In the genomic region with DNA sequence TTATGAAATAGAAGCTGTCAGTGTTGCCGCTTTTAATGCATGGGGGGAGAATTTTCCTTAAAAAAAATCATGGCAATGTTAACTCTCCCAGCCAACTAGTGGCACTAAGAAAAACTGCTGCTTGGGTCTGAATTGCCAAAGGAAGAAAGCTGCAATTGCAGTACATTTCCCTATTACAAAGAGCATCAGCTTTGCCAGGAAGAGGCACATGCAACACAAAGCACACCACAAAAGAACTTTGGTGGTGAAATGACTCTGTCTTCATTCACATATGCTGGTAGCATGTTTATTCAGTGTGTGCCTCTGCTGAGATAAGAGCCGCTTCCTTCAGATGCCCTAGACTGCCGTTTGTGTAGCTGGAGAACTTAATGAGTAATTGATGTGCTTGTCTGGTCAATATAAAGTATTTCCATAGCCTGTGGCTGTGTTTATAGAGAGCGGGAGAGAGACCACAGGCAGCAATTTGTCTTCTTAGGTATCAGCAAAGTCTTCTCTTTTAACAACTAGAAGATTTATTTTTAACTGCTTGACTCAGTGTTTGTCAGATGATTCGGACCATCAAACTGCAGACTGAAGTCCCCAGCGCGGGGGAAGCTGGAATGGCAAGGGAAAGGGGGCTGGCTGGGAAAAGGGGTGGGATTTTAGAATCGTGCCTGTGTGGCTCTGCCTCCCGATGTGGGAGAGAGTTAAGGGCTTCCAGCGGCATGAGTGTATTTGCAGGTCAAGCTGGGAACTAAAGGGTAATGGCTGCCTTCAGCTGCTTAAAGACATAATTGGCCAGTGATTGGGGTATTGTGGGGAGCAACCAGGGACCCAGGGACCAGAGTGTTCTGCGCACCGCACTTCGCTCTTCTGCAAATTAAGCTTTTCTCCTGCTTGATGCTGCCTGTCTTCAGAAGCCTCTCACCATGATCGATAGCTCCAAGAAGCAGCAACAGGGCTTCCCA, we compare ENCODE assay signal across 8 cellular contexts.
DNase-seq lines count a peak whose midpoint lies in the region; ATAC-seq and TF ChIP-seq lines count a peak whose summit lies in the region.

No MANE protein-coding gene starts in this region.

- H3K27ac ChIP-seq in endodermal cell (ENCODE audit: low read depth, low read length), result peak overlapping the region; percentile 77
- H3K27ac ChIP-seq in mesodermal cell (ENCODE audit: low read depth, low read length, severe bottlenecking), result peak overlapping the region; percentile 91
- H3K27ac ChIP-seq in upper lobe of left lung, result peak overlapping the region; percentile 63 to 83 (median 72)

- no peak overlapping the region for H3K9ac ChIP-seq in endodermal cell (ENCODE audit: extremely low read depth, low read length, poor library complexity, severe bottlenecking)

- no peaks in the 10 kb centered on the region for H3K36me3 Mint-ChIP-seq in activated CD4-positive, alpha-beta T cell treated with anti-CD3 and anti-CD28 coated beads, Interleukin-2, amount 10 ng/mL, durations not matched to agents 24 days and 14 days (ENCODE audit: low read depth)
- H3K36me3 Mint-ChIP-seq in endodermal cell (ENCODE audit: low read depth), result no peaks in the 10 kb centered on the region

- peaks cover 17% of the 10 kb centered on the region for H3K4me1 Mint-ChIP-seq in activated CD4-positive, alpha-beta T cell treated with anti-CD3 and anti-CD28 coated beads, Interleukin-2, amount 10 ng/mL, durations not matched to agents 24 days and 14 days
- H3K4me1 Mint-ChIP-seq in endodermal cell, result peaks cover 24% of the 10 kb centered on the region

- H3K36me3 ChIP-seq in endodermal cell (ENCODE audit: control insufficient read depth, insufficient read depth, low read length) (no peaks in the 10 kb centered on the region), mesodermal cell (ENCODE audit: control insufficient read depth, insufficient read depth, low read length) (no peaks in the 10 kb centered on the region), upper lobe of left lung (no peaks in the 10 kb centered on the region), HAP-1 (replicated peaks) (no peaks in the 10 kb centered on the region)

- TF ChIP-seq POLR2A in upper lobe of left lung (IDR thresholded peaks at IDR 0.05), result no peak

- intact Hi-C loops in activated CD4-positive, alpha-beta T cell treated with anti-CD3 and anti-CD28 coated beads, Interleukin-2, amount 10 ng/mL, durations not matched to agents 24 days and 14 days (cut with micrococcal nuclease), result loop anchor here (5.0 kb wide), 2 partner anchors 49 to 269 kb away; no protein-coding TSS in a partner anchor

- WGBS in endodermal cell (ENCODE audit: insufficient coverage in 1 of 2, insufficient read length in 1 of 2), 2 experiments, result 41 to 52% methylated on average over 11 to 14 of the region's 14 CpGs
- 33 to 34% methylated on average over 11 to 12 of the region's 14 CpGs for WGBS in mesodermal cell (ENCODE audit: insufficient coverage in 2 of 2), 2 experiments
- 47 to 54% methylated on average over 14 of the region's 14 CpGs for WGBS in upper lobe of left lung, 2 donors

- H3K27ac Mint-ChIP-seq in activated CD4-positive, alpha-beta T cell treated with anti-CD3 and anti-CD28 coated beads, Interleukin-2, amount 10 ng/mL, durations not matched to agents 24 days and 14 days, result peak overlapping the region; percentile 38
- no peak overlapping the region for H3K27ac Mint-ChIP-seq in endodermal cell

- H3K4me1 ChIP-seq in endodermal cell (ENCODE audit: control insufficient read depth, insufficient read depth, low read length), result peaks cover 7% of the 10 kb centered on the region
- peaks cover 30% of the 10 kb centered on the region for H3K4me1 ChIP-seq in mesodermal cell (ENCODE audit: control insufficient read depth, insufficient read depth, low read length, poor library complexity, severe bottlenecking)
- peaks cover 10 to 33% (median 22%) of the 10 kb centered on the region in 4 donors for H3K4me1 ChIP-seq in upper lobe of left lung
- H3K4me1 ChIP-seq in HAP-1, result no peaks in the 10 kb centered on the region

- in situ Hi-C loops in HAP-1 (cut with MboI; ENCODE audit: low sequenced_read_pairs), result no loop called here

- no peak for TF ChIP-seq EP300 in upper lobe of left lung (IDR thresholded peaks at IDR 0.05)

- no peaks in the 10 kb centered on the region for H3K9me3 Mint-ChIP-seq in activated CD4-positive, alpha-beta T cell treated with anti-CD3 and anti-CD28 coated beads, Interleukin-2, amount 10 ng/mL, durations not matched to agents 24 days and 14 days
- H3K9me3 Mint-ChIP-seq in endodermal cell, result no peaks in the 10 kb centered on the region

- H3K27me3 ChIP-seq in endodermal cell (ENCODE audit: control insufficient read depth, insufficient read depth, low read length, poor library complexity, severe bottlenecking) (no peaks in the 10 kb centered on the region), upper lobe of left lung (no peaks in the 10 kb centered on the region), HAP-1 (ENCODE audit: low read depth) (no peaks in the 10 kb centered on the region)

- H3K4me3 Mint-ChIP-seq in activated CD4-positive, alpha-beta T cell treated with anti-CD3 and anti-CD28 coated beads, Interleukin-2, amount 10 ng/mL, durations not matched to agents 24 days and 14 days, result peak overlapping the region; percentile 44
- peak overlapping the region; percentile 0 for H3K4me3 Mint-ChIP-seq in endodermal cell

- ATAC-seq in upper lobe of left lung (ENCODE audit: low FRiP score in 2 of 2), result peak in 1 of 2 donors; percentile 60

- H3K4me3 ChIP-seq in endodermal cell (ENCODE audit: low read length) (peak overlapping the region; percentile 35), mesodermal cell (ENCODE audit: extremely low read depth, insufficient read depth, low read length, poor library complexity, severe bottlenecking) (peak overlapping the region; percentile 36), upper lobe of left lung (peak overlapping the region; percentile 14 to 46 (median 40)), HAP-1 (no peak overlapping the region)

- H3K9me3 ChIP-seq in endodermal cell (ENCODE audit: control insufficient read depth, low read length) (no peaks in the 10 kb centered on the region), mesodermal cell (ENCODE audit: control insufficient read depth, low read length) (no peaks in the 10 kb centered on the region), upper lobe of left lung (no peaks in the 10 kb centered on the region), HAP-1 (no peaks in the 10 kb centered on the region)

- TF ChIP-seq CTCF in endodermal cell (conservative IDR thresholded peaks at IDR 0.05), result peak; percentile 72
- peak in 5 of 6 experiments; percentile 40 to 56 (median 53) for TF ChIP-seq CTCF in upper lobe of left lung (IDR thresholded peaks at IDR 0.05)

- peaks cover 2% of the 10 kb centered on the region for H3K27me3 Mint-ChIP-seq in activated CD4-positive, alpha-beta T cell treated with anti-CD3 and anti-CD28 coated beads, Interleukin-2, amount 10 ng/mL, durations not matched to agents 24 days and 14 days
- no peaks in the 10 kb centered on the region for H3K27me3 Mint-ChIP-seq in endodermal cell (ENCODE audit: insufficient read depth)

- peak; percentile 70 for DNase-seq in activated CD4-positive, alpha-beta T cell treated with anti-CD3 and anti-CD28 coated beads, Interleukin-2, amount 10 ng/mL, durations not matched to agents 24 days and 14 days
- no peak for DNase-seq in activated CD4-positive, alpha-beta T cell treated with anti-CD3 and anti-CD28 coated beads, Interleukin-2, amount 50 U/mL, for 48 hours
- DNase-seq in OCI-M1 (lab: John Stamatoyannopoulos, UW) (peak; percentile 69), endodermal cell (peak; percentile 73), upper lobe of left lung (no peak), HAP-1 (ENCODE audit: low spot score in 2 of 2) (no peak), NOMO-1 (lab: John Stamatoyannopoulos, UW; ENCODE audit: unreplicated experiment in 2 of 2) (no peak)

Comparison
In these comparisons a context has a peak if more than half of its experiments do, and no peak if none do; other contexts are left out.
1. DNase-seq: peak in activated CD4-positive, alpha-beta T cell treated with anti-CD3 and anti-CD28 coated beads, Interleukin-2, amount 10 ng/mL, durations not matched to agents 24 days and 14 days (single experiment), OCI-M1 (single experiment) and endodermal cell (single experiment); none in activated CD4-positive, alpha-beta T cell treated with anti-CD3 and anti-CD28 coated beads, Interleukin-2, amount 50 U/mL, for 48 hours (0 of 2), upper lobe of left lung (0 of 2), HAP-1 (0 of 2) and NOMO-1 (0 of 2).
2. Peak in every context shown above with its lines, with median percentiles within 50 percentile points of each other: H3K27ac ChIP-seq.